24 cellular contexts compared by ENCODE assay signal in the genomic region with DNA sequence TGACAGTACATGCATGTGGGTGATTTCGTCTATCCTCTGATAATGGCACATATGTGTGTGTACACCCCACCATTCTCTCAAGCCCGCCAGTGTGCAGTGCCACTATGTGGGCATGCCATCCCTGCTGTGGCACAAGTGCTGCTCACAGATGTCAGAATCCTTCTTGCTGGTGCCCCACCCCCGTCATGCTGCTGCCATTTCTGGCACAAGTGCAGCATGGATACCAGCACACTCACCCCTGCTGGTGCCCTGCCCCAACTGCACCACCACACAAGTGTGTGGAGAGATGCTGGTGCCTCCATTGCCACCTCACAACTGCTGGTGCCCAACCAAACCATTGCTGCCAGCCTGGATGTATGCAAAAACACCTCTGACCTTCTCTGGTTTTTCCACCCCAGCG.
"Had no signal": no experiment of that assay in that cellular context is flagged by ENCODE, and none has a peak within 500 bp of the region (broad histone marks: within the 10 kb centered on the region; RNA-seq: fewer than 3 reads in every experiment).

No MANE protein-coding gene starts in this region.

- H3K36me3 Mint-ChIP-seq: stimulated activated memory B cell treated with anti-CD40 and anti-IgM and Interleukin-4, amounts not matched to agents 10 μg/mL and 1 μg/mL and 100 μg/mL, for 72 hours; type B pancreatic cell had no signal

- ATAC-seq: foreskin keratinocyte; gastroesophageal sphincter; heart left ventricle; left cardiac atrium; left lung; natural killer cell; sciatic nerve; stimulated activated memory B cell treated with anti-CD40 and anti-IgM and Interleukin-4, amounts not matched to agents 10 μg/mL and 1 μg/mL and 100 μg/mL, for 72 hours; stimulated activated naive CD8-positive, alpha-beta T cell treated with anti-CD3 and anti-CD28 coated beads, Interleukin-15, Interleukin-2, amounts not matched to agents 100 U/mL and 50 U/mL, for 24 hours had no signal

- H3K4me1 ChIP-seq: colonic mucosa, esophagus muscularis mucosa, foreskin keratinocyte, gastroesophageal sphincter, heart left ventricle, left lung, prostate gland, right atrium auricular region, testis, tibial artery had no signal

- H3K27ac ChIP-seq: colonic mucosa, esophagus muscularis mucosa, foreskin keratinocyte, gastroesophageal sphincter, heart left ventricle, hepatocyte, left lung, prostate gland, right atrium auricular region, testis, tibial artery had no signal

- H3K36me3 ChIP-seq: colonic mucosa, esophagus muscularis mucosa, gastroesophageal sphincter, heart left ventricle, left lung, prostate gland, right atrium auricular region, tibial artery had no signal

- H3K27ac Mint-ChIP-seq: dendritic cell treated with granulocyte-macrophage colony-stimulating factor and Interleukin-4, amounts not matched to agents 40 ng/mL and 50 ng/mL, for 4 days; natural killer cell; stimulated activated memory B cell treated with anti-CD40 and anti-IgM and Interleukin-4, amounts not matched to agents 10 μg/mL and 1 μg/mL and 100 μg/mL, for 72 hours; type B pancreatic cell had no signal

- H3K9me3 ChIP-seq: colonic mucosa, esophagus muscularis mucosa, prostate gland, right atrium auricular region, testis, tibial artery had no signal

- H3K4me1 Mint-ChIP-seq: natural killer cell; neural crest cell; stimulated activated memory B cell treated with anti-CD40 and anti-IgM and Interleukin-4, amounts not matched to agents 10 μg/mL and 1 μg/mL and 100 μg/mL, for 72 hours had no signal

- H3K27me3 ChIP-seq: colonic mucosa, esophagus muscularis mucosa, foreskin keratinocyte, gastroesophageal sphincter, heart left ventricle, hepatocyte, left lung, right atrium auricular region, testis, tibial artery had no signal

- H3K9me3 Mint-ChIP-seq: type B pancreatic cell had no signal

- H3K27me3 Mint-ChIP-seq: dendritic cell treated with granulocyte-macrophage colony-stimulating factor and Interleukin-4, amounts not matched to agents 40 ng/mL and 50 ng/mL, for 4 days; stimulated activated memory B cell treated with anti-CD40 and anti-IgM and Interleukin-4, amounts not matched to agents 10 μg/mL and 1 μg/mL and 100 μg/mL, for 72 hours; type B pancreatic cell had no signal

- H2AFZ ChIP-seq: hepatocyte had no signal

- H3K4me2 ChIP-seq: hepatocyte had no signal

- H3K4me3 Mint-ChIP-seq: dendritic cell treated with granulocyte-macrophage colony-stimulating factor and Interleukin-4, amounts not matched to agents 40 ng/mL and 50 ng/mL, for 4 days; natural killer cell; neural crest cell; stimulated activated memory B cell treated with anti-CD40 and anti-IgM and Interleukin-4, amounts not matched to agents 10 μg/mL and 1 μg/mL and 100 μg/mL, for 72 hours; type B pancreatic cell had no signal

- H3K79me2 ChIP-seq: hepatocyte had no signal

- DNase-seq: colonic mucosa; effector CD8-positive, alpha-beta T cell; foreskin keratinocyte; heart left ventricle; left cardiac atrium; mammary epithelial cell; mesendoderm; natural killer cell; stimulated activated CD4-positive, alpha-beta T cell treated with anti-CD3 and anti-CD28 coated beads, Interleukin-4, amount 100 ng/mL, for 4 hours; stimulated activated naive CD8-positive, alpha-beta T cell treated with anti-CD3 and anti-CD28 coated beads, Interleukin-15, Interleukin-2, amounts not matched to agents 100 U/mL and 50 U/mL, for 24 hours; substantia nigra; testis had no signal

- H3K4me3 ChIP-seq: colonic mucosa, esophagus muscularis mucosa, gastroesophageal sphincter, heart left ventricle, hepatocyte, left lung, prostate gland, right atrium auricular region, testis, tibial artery had no signal
